In the genomic region with DNA sequence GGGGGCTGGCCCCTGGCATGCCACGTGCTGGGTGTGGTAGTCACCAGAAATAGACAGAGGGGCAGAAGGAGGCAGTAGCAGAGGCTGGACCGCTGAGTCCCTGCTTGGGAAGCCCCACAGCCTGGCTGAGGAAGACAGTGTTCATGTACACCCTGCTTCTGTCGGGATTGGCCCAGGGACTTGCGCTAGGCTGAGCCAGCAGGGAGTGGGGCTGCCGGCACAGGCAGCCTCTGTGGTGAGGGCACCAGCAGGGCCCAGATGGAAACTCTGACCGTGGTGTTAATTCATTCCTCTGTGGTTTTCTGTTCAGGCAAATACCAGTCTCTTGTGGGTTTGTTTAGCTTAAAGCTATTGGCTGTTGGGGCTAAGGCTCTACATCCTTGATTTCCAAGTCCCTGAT, we compare ENCODE assay signal across 13 cellular contexts.
DNase-seq lines count a peak whose midpoint lies in the region; ATAC-seq and TF ChIP-seq lines count a peak whose summit lies in the region.
"Had no signal": no experiment of that assay in that cellular context is flagged by ENCODE, and none has a peak within 500 bp of the region (broad histone marks: within the 10 kb centered on the region; RNA-seq: fewer than 3 reads in every experiment).

No MANE protein-coding gene starts in this region.

- H3K4me2 ChIP-seq in OCI-LY3 (ENCODE audit: low read length) = peak overlapping the region; percentile 15; the same call in 1 of the 2 replicates

- TF ChIP-seq CTCF in AG04449 (IDR thresholded peaks at IDR 0.05; ENCODE audit: insufficient read depth, low read length, missing control alignments) (no peak), OCI-LY3 (IDR thresholded peaks at IDR 0.05; ENCODE audit: low read depth, low read length) (no peak)

- H3K4me1 ChIP-seq in OCI-LY3 (ENCODE audit: low read length) = peaks cover 36% of the 10 kb centered on the region

- H3K27me3 ChIP-seq in OCI-LY3 (ENCODE audit: low read depth, low read length) = peaks cover 12% of the 10 kb centered on the region
- H3K27me3 ChIP-seq in H7 (ENCODE audit: control insufficient read depth, insufficient read depth, low read length) = no peaks in the 10 kb centered on the region
- H3K27me3 ChIP-seq: ovary, tibial artery had no signal

- H2AFZ ChIP-seq in OCI-LY3 (ENCODE audit: low read depth, low read length) = no peak overlapping the region

- CTCF ChIA-PET in AG04449 (lab: Yijun Ruan, JAX) = interaction anchor here (0.7 to 5.2 kb wide), 5 partner anchors 9 to 1332 kb away, joined by 3 to 25 read pairs (median 7); no protein-coding TSS in a partner anchor

- no peaks in the 10 kb centered on the region for H3K79me2 ChIP-seq in OCI-LY3 (ENCODE audit: low read length)

- H3K27ac ChIP-seq in OCI-LY3 (ENCODE audit: low read length) = no peak overlapping the region
- H3K27ac ChIP-seq: ovary, tibial artery had no signal

- H3K36me3 ChIP-seq in OCI-LY3 (replicated peaks; ENCODE audit: low read depth, low read length) = no peaks in the 10 kb centered on the region
- no peaks in the 10 kb centered on the region for H3K36me3 ChIP-seq in H7 (replicated peaks; ENCODE audit: control insufficient read depth, insufficient read depth, low read length)
- H3K36me3 ChIP-seq: ovary, tibial artery had no signal

- H3K4me3 ChIP-seq in AG04449 (ENCODE audit: low read depth, low read length) = no peak overlapping the region
- no peak overlapping the region for H3K4me3 ChIP-seq in OCI-LY3 (ENCODE audit: low read length)
- no peak overlapping the region for H3K4me3 ChIP-seq in H7 (ENCODE audit: insufficient read depth, low read depth, low read length)
- H3K4me3 ChIP-seq: ovary, tibial artery had no signal

- H4K20me1 ChIP-seq in OCI-LY3 (ENCODE audit: insufficient read depth, low read length) = no peaks in the 10 kb centered on the region; the same call in 1 of the 2 replicates

- no peaks in the 10 kb centered on the region for H3K9me3 ChIP-seq in OCI-LY3 (ENCODE audit: insufficient read depth, low read length)
- H3K9me3 ChIP-seq: ovary, tibial artery had no signal

- no peak overlapping the region for H3K9ac ChIP-seq in OCI-LY3 (ENCODE audit: low read length)

- POLR2A ChIA-PET in AG04449 (lab: Yijun Ruan, JAX) = no interaction called here

- DNase-seq in AG04449 (ENCODE audit: low read depth, low spot score) = peak; percentile 4
- peak; percentile 49 for DNase-seq in kidney tubule cell (ENCODE audit: low spot score)
- DNase-seq in CD1c-positive myeloid dendritic cell (ENCODE audit: extremely low spot score) = no peak
- no peak for DNase-seq in OCI-M2 (lab: John Stamatoyannopoulos, UW; ENCODE audit: unreplicated experiment)
- no peak for DNase-seq in activated effector memory CD4-positive, alpha-beta T cell treated with Interleukin-2 at 50 U/mL for 16 hours
- DNase-seq in H7 = no peak
- DNase-seq: left colon, NCI-H1436, ovary, T1000 had no signal

- peak; percentile 26 for ATAC-seq in GM18858 (IDR thresholded peaks at IDR 0.05; ENCODE audit: unreplicated experiment)

Comparison
In these comparisons a context has a peak if more than half of its experiments do, and no peak if none do; other contexts are left out.
1. DNase-seq: peak in AG04449 (single experiment) and kidney tubule cell (single experiment); none in CD1c-positive myeloid dendritic cell (single experiment), OCI-M2 (single experiment), activated effector memory CD4-positive, alpha-beta T cell treated with Interleukin-2 at 50 U/mL for 16 hours (single experiment) and H7 (single experiment).